ENCODE assay signal across 27 cellular contexts in genomic region chr3:111493276-111493675, GRCh38.
"Had no signal": no experiment of that assay in that cellular context is flagged by ENCODE, and none has a peak within 500 bp of the region (broad histone marks: within the 10 kb centered on the region; RNA-seq: fewer than 3 reads in every experiment).

No MANE protein-coding gene starts in this region.

- H3K27me3 ChIP-seq: stomach, suprapubic skin, testis, thyroid gland, tibial artery, tibial nerve, transverse colon, upper lobe of left lung, upper lobe of right lung, uterus, vagina had no signal

- H3K4me3 ChIP-seq: stomach, suprapubic skin, testis, thoracic aorta, thyroid gland, tibial artery, tibial nerve, transverse colon, upper lobe of left lung, upper lobe of right lung, uterus, vagina had no signal

- FAIRE-seq: urothelium cell line had no signal

- H3K27ac ChIP-seq: stomach, suprapubic skin, testis, thoracic aorta, thyroid gland, tibial artery, tibial nerve, transverse colon, upper lobe of left lung, upper lobe of right lung, uterus, vagina had no signal

- H3K4me1 ChIP-seq: stomach, suprapubic skin, testis, thyroid gland, tibial artery, tibial nerve, transverse colon, upper lobe of left lung, upper lobe of right lung, uterus, vagina had no signal

- H3K9me3 ChIP-seq: suprapubic skin, testis, thoracic aorta, thyroid gland, tibial artery, transverse colon, upper lobe of left lung, upper lobe of right lung, uterus, vagina had no signal

- ATAC-seq: stimulated activated effector memory CD8-positive, alpha-beta T cell treated with anti-CD3 and anti-CD28 coated beads, Interleukin-12 subunit alpha, Interleukin-12 subunit beta, amount 100 ng/mL, for 72 hours; stimulated activated memory B cell treated with anti-CD40 and anti-IgM and Interleukin-4, amounts not matched to agents 10 μg/mL and 1 μg/mL and 100 μg/mL, for 72 hours; stimulated activated naive B cell treated with anti-CD40 and anti-IgM and Interleukin-4, amounts not matched to agents 10 μg/mL and 1 μg/mL and 100 μg/mL, for 72 hours; stimulated activated naive CD8-positive, alpha-beta T cell treated with anti-CD3 and anti-CD28 coated beads, Interleukin-15, amount 100 ng/mL, for 72 hours; stimulated activated naive CD8-positive, alpha-beta T cell treated with anti-CD3 and anti-CD28 coated beads, Interleukin-15, Interleukin-2, amounts not matched to agents 100 U/mL and 50 U/mL, for 24 hours; upper lobe of right lung had no signal

- H3K36me3 ChIP-seq: stomach, suprapubic skin, thoracic aorta, thyroid gland, tibial artery, tibial nerve, transverse colon, upper lobe of left lung, upper lobe of right lung, uterus, vagina had no signal

- DNase-seq: stimulated activated CD4-positive, alpha-beta T cell treated with anti-CD3 and anti-CD28 coated beads, Interleukin-2, amount 100 ng/mL, for 48 hours; stimulated activated CD4-positive, alpha-beta T cell treated with anti-CD3 and anti-CD28 coated beads, Interleukin-4, amount 100 ng/mL, for 1 hour; stimulated activated CD4-positive, alpha-beta T cell treated with anti-CD3 and anti-CD28 coated beads, Interleukin-4, amount 100 ng/mL, for 24 hours; stimulated activated CD4-positive, alpha-beta T cell treated with anti-CD3 and anti-CD28 coated beads, Interleukin-4, amount 100 ng/mL, for 4 hours; stimulated activated CD8-positive, alpha-beta memory T cell treated with anti-CD3 and anti-CD28 coated beads, Interleukin-4, amount 100 ng/mL, for 48 hours; stimulated activated naive B cell treated with anti-CD40 and anti-IgM and Interleukin-4, amounts not matched to agents 10 μg/mL and 1 μg/mL and 100 μg/mL, for 72 hours; stimulated activated naive CD4-positive, alpha-beta T cell; stimulated activated naive CD4-positive, alpha-beta T cell treated with Interleukin-2 at 50 U/mL for 16 hours; stimulated activated naive CD8-positive, alpha-beta T cell treated with anti-CD3 and anti-CD28 coated beads, Interleukin-15, amount 100 ng/mL, for 72 hours; stimulated activated naive CD8-positive, alpha-beta T cell treated with anti-CD3 and anti-CD28 coated beads, Interleukin-15, Interleukin-2, amounts not matched to agents 100 U/mL and 50 U/mL, for 24 hours; stomach; substantia nigra; testis; thyroid gland; tibial artery; transverse colon; trophoblast cell; upper lobe of left lung; upper lobe of right lung; uterus had no signal
